1 cellular context compared by ENCODE assay signal in genomic region chr12:6828671-6829531, GRCh38.
TF ChIP-seq lines count a peak whose summit lies in the region.

No MANE protein-coding gene starts in this region.

TF ChIP-seq in HepG2, 621 proteins besides CTCF, POLR2A, EP300 and RAD21 (continued from another document and continues in another):
- TF ChIP-seq ZBTB40 (IDR thresholded peaks at IDR 0.05), result no peak
- TF ChIP-seq ZBTB40 (CRISPR knock-in tag; IDR thresholded peaks at IDR 0.05), result no peak
- TF ChIP-seq ZNF609 (CRISPR knock-in tag; IDR thresholded peaks at IDR 0.05; ENCODE audit: borderline replicate concordance), result no peak; the same call in 1 of the 2 replicates
- peak; percentile 26; the same call in 1 of the 2 replicates for TF ChIP-seq ZNF275 (CRISPR knock-in tag; IDR thresholded peaks at IDR 0.05; ENCODE audit: borderline replicate concordance)
- no peak for TF ChIP-seq ZNF431 (CRISPR knock-in tag; IDR thresholded peaks at IDR 0.05; ENCODE audit: borderline replicate concordance, low read depth)
- TF ChIP-seq MXD3 (CRISPR knock-in tag; IDR thresholded peaks at IDR 0.05), result no peak; the same call in 1 of the 2 replicates
- TF ChIP-seq HCFC1 (IDR thresholded peaks at IDR 0.05; ENCODE audit: low read depth, low read length), result no peak
- 0 out of 2 replicates have a peak, but pooled peaks have one; percentile 18 for TF ChIP-seq SP2 (CRISPR knock-in tag; IDR thresholded peaks at IDR 0.05)
- no peak for TF ChIP-seq BRF2 (CRISPR knock-in tag; IDR thresholded peaks at IDR 0.05)
- no peak; the same call in 1 of the 2 replicates for TF ChIP-seq SMAD9 (CRISPR knock-in tag; IDR thresholded peaks at IDR 0.05)
- TF ChIP-seq ISL2 (CRISPR knock-in tag; IDR thresholded peaks at IDR 0.05), result no peak
- TF ChIP-seq NR0B2 (CRISPR knock-in tag; IDR thresholded peaks at IDR 0.05), result 0 out of 2 replicates have a peak, but pooled peaks have one; percentile 25
- TF ChIP-seq FOXP4 (CRISPR knock-in tag; IDR thresholded peaks at IDR 0.05), result no peak
- no peak for TF ChIP-seq XRCC5 (optimal IDR thresholded peaks at IDR 0.05; ENCODE audit: low read length)
- no peak for TF ChIP-seq CHCHD3 (CRISPR knock-in tag; IDR thresholded peaks at IDR 0.05)
- no peak for TF ChIP-seq TFAP4 (IDR thresholded peaks at IDR 0.05; ENCODE audit: borderline replicate concordance, low read depth)
- TF ChIP-seq ZBTB42 (CRISPR knock-in tag; IDR thresholded peaks at IDR 0.05), result no peak
- TF ChIP-seq ZSCAN20 (CRISPR knock-in tag; IDR thresholded peaks at IDR 0.05; ENCODE audit: borderline replicate concordance), result no peak
- no peak for TF ChIP-seq ELK4 (CRISPR knock-in tag; IDR thresholded peaks at IDR 0.05; ENCODE audit: borderline replicate concordance)
- no peak for TF ChIP-seq ZSCAN9 (CRISPR knock-in tag; IDR thresholded peaks at IDR 0.05; ENCODE audit: borderline replicate concordance)
- no peak for TF ChIP-seq ATF4 (CRISPR knock-in tag; IDR thresholded peaks at IDR 0.05)
- peak; percentile 38; the same call in 1 of the 2 replicates for TF ChIP-seq GLI4 (CRISPR knock-in tag; IDR thresholded peaks at IDR 0.05; ENCODE audit: borderline replicate concordance)
- TF ChIP-seq RARA (CRISPR knock-in tag; IDR thresholded peaks at IDR 0.05), result 0 out of 2 replicates have a peak, but pooled peaks have one; percentile 14
- TF ChIP-seq U2AF1 (optimal IDR thresholded peaks at IDR 0.05; ENCODE audit: low read depth, low read length), result peak; percentile 24
- TF ChIP-seq ZFP36L2 (CRISPR knock-in tag; IDR thresholded peaks at IDR 0.05), result no peak
- no peak for TF ChIP-seq MIER2 (CRISPR knock-in tag; IDR thresholded peaks at IDR 0.05)
- no peak for TF ChIP-seq NCOA2 (CRISPR knock-in tag; IDR thresholded peaks at IDR 0.05)
- no peak for TF ChIP-seq FOSL2 (CRISPR knock-in tag; IDR thresholded peaks at IDR 0.05)
- peak; percentile 68; the same call in 1 of the 2 replicates for TF ChIP-seq ATF7-NPFF (CRISPR knock-in tag; IDR thresholded peaks at IDR 0.05; ENCODE audit: low read depth)
